ENCODE assay signal across 24 cellular contexts in the genomic region with DNA sequence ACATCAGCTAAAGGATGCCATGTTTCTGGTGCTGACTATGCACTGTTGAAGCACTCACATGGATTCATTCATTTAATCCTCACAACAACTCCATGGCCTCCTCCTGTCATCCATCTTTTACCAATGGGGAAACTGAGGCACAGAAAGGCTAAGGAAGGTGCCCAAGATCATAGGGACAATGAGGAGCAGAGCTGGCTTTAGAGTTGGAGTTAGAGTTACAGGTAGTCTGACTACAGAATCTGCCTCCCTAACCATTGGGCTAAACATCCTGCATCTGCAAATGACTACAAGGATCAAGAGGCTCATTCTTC.
A peak's percentile ranks its signal among the peaks of the same experiment; 100 is the strongest.
DNase-seq lines count a peak whose midpoint lies in the region; ATAC-seq, FAIRE-seq and TF ChIP-seq lines count a peak whose summit lies in the region.
"Had no signal": no experiment of that assay in that cellular context is flagged by ENCODE, and none has a peak within 500 bp of the region (broad histone marks: within the 10 kb centered on the region; RNA-seq: fewer than 3 reads in every experiment).

No MANE protein-coding gene starts in this region.

- FAIRE-seq in astrocyte (lab: Jason Lieb, UNC) (no peak), RCC 7860 (lab: Jason Lieb, UNC) (no peak)
- FAIRE-seq: GM18507 had no signal

- H3K27ac ChIP-seq in right atrium auricular region = peak overlapping the region; percentile 51 to 88
- no peak overlapping the region for H3K27ac ChIP-seq in astrocyte (ENCODE audit: low read depth, low read length)
- peak overlapping the region in 2 of 3 donors; percentile 23 to 91 for H3K27ac ChIP-seq in right lobe of liver
- H3K27ac ChIP-seq: C4-2B, epithelial cell of prostate had no signal

- H3K36me3 Mint-ChIP-seq in astrocyte (ENCODE audit: low read depth, unreplicated experiment) = peaks cover 10% of the 10 kb centered on the region

- peaks cover 91% of the 10 kb centered on the region for H3K79me2 ChIP-seq in astrocyte (ENCODE audit: insufficient read depth, low read length)

- ATAC-seq in left cardiac atrium (no peak), right lobe of liver (no peak)

- intact Hi-C loops in left cardiac atrium (cut with DNase I) = no loop called here
- intact Hi-C loops in right lobe of liver (cut with DNase I) = no loop called here

- peaks cover 21% of the 10 kb centered on the region for H3K4me1 Mint-ChIP-seq in astrocyte (ENCODE audit: low read depth, unreplicated experiment)

- no peaks in the 10 kb centered on the region for H3K9me3 Mint-ChIP-seq in astrocyte (ENCODE audit: unreplicated experiment)
- H3K9me3 Mint-ChIP-seq: H9; stimulated activated naive CD8-positive, alpha-beta T cell treated with anti-CD3 and anti-CD28 coated beads, Interleukin-15, Interleukin-2, amounts not matched to agents 100 ng/mL and 50 ng/mL, for 24 hours had no signal

- no peaks in the 10 kb centered on the region for H3K27me3 ChIP-seq in right atrium auricular region
- H3K27me3 ChIP-seq in astrocyte (ENCODE audit: insufficient read depth, low read length) = no peaks in the 10 kb centered on the region
- no peaks in the 10 kb centered on the region for H3K27me3 ChIP-seq in right lobe of liver
- no peaks in the 10 kb centered on the region for H3K27me3 ChIP-seq in BE2C

- no peak overlapping the region for H3K4me3 Mint-ChIP-seq in astrocyte (ENCODE audit: unreplicated experiment)
- H3K4me3 Mint-ChIP-seq: H9 had no signal

- peak overlapping the region; percentile 35 for H3K27ac Mint-ChIP-seq in astrocyte (ENCODE audit: unreplicated experiment)
- H3K27ac Mint-ChIP-seq: stimulated activated naive CD8-positive, alpha-beta T cell treated with anti-CD3 and anti-CD28 coated beads, Interleukin-15, Interleukin-2, amounts not matched to agents 100 ng/mL and 50 ng/mL, for 24 hours had no signal

- H3K4me3 ChIP-seq in right atrium auricular region = no peak overlapping the region
- H3K4me3 ChIP-seq in astrocyte (ENCODE audit: insufficient read depth, low read depth, low read length) = no peak overlapping the region
- H3K4me3 ChIP-seq in right lobe of liver = no peak overlapping the region
- no peak overlapping the region for H3K4me3 ChIP-seq in BE2C (ENCODE audit: low read depth, low read length)
- H3K4me3 ChIP-seq: lung had no signal

- no peak overlapping the region for H3K4me2 ChIP-seq in astrocyte (ENCODE audit: low read length)

- H4K20me1 ChIP-seq in astrocyte (ENCODE audit: insufficient read depth, low read length) = peaks cover 99% of the 10 kb centered on the region

- peaks cover 2 to 100% of the 10 kb centered on the region in 2 donors for H3K4me1 ChIP-seq in right atrium auricular region
- H3K4me1 ChIP-seq in astrocyte (ENCODE audit: insufficient read depth, low read length) = peaks cover 12% of the 10 kb centered on the region
- peaks cover 2 to 99% (median 52%) of the 10 kb centered on the region in 4 donors for H3K4me1 ChIP-seq in right lobe of liver
- no peaks in the 10 kb centered on the region; the same call in 1 of the 2 replicates for H3K4me1 ChIP-seq in BE2C

- no peak overlapping the region for H3K9ac ChIP-seq in astrocyte (ENCODE audit: low read length)

- TF ChIP-seq POLR2A in right lobe of liver (IDR thresholded peaks at IDR 0.05) = no peak

- H3K36me3 ChIP-seq in right atrium auricular region = no peaks in the 10 kb centered on the region
- H3K36me3 ChIP-seq in astrocyte (ENCODE audit: insufficient read depth, low read length) = no peaks in the 10 kb centered on the region
- no peaks in the 10 kb centered on the region for H3K36me3 ChIP-seq in right lobe of liver
- no peaks in the 10 kb centered on the region for H3K36me3 ChIP-seq in BE2C

- no peaks in the 10 kb centered on the region for H3K27me3 Mint-ChIP-seq in astrocyte (ENCODE audit: low read depth, unreplicated experiment)
- H3K27me3 Mint-ChIP-seq: stimulated activated naive CD8-positive, alpha-beta T cell treated with anti-CD3 and anti-CD28 coated beads, Interleukin-15, Interleukin-2, amounts not matched to agents 100 ng/mL and 50 ng/mL, for 24 hours had no signal

- TF ChIP-seq CTCF in right atrium auricular region (IDR thresholded peaks at IDR 0.05) (no peak), astrocyte (IDR thresholded peaks at IDR 0.05; ENCODE audit: insufficient read depth, low read depth, low read length) (no peak), right lobe of liver (IDR thresholded peaks at IDR 0.05) (no peak), BE2C (IDR thresholded peaks at IDR 0.05; ENCODE audit: low read depth, low read length) (no peak)

- H3K9me3 ChIP-seq in right atrium auricular region (no peaks in the 10 kb centered on the region), astrocyte (ENCODE audit: insufficient read depth, low read depth, low read length) (no peaks in the 10 kb centered on the region), right lobe of liver (no peaks in the 10 kb centered on the region), BE2C (no peaks in the 10 kb centered on the region)

- DNase-seq in right atrium auricular region (ENCODE audit: low spot score) (no peak), left cardiac atrium (no peak), astrocyte (ENCODE audit: low read depth) (no peak), right lobe of liver (no peak), RCC 7860 (ENCODE audit: low spot score) (no peak), amniotic stem cell (lab: John Stamatoyannopoulos, UW) (no peak), BE2C (no peak)
- DNase-seq in activated effector memory CD4-positive, alpha-beta T cell treated with Interleukin-2 at 50 U/mL for 16 hours = no peak
- DNase-seq: activated CD4-positive, alpha-beta T cell treated with anti-CD3 and anti-CD28 coated beads, Interleukin-2, amount 50 U/mL, for 48 hours; activated naive CD4-positive, alpha-beta T cell treated with Interleukin-2 at 50 U/mL for 16 hours; caudate nucleus; H9; MM.1S; NCI-H1694; NCI-H526; occipital lobe; stimulated activated CD4-positive, alpha-beta T cell treated with anti-CD3 and anti-CD28 coated beads, Interleukin-4, amount 100 ng/mL, for 1 hour; T-helper 2 cell; trophoblast cell had no signal

- no peak overlapping the region for H2AFZ ChIP-seq in astrocyte (ENCODE audit: low read depth, low read length)
